Comparison of ENCODE assay signal across 9 cellular contexts in genomic region chr14:51573607-51574006, GRCh38.
"Had no signal": no experiment of that assay in that cellular context is flagged by ENCODE, and none has a peak within 500 bp of the region (broad histone marks: within the 10 kb centered on the region; RNA-seq: fewer than 3 reads in every experiment).

No MANE protein-coding gene starts in this region.

- H3K9me3 Mint-ChIP-seq: GM23338, H9, IgD-negative memory B cell had no signal

- H3K4me3 ChIP-seq: GM23338 had no signal

- H3K27ac ChIP-seq: KMS-11 had no signal

- H3K27ac Mint-ChIP-seq: GM23338, H9, IgD-negative memory B cell had no signal

- DNase-seq: H9, HCEC 1CT, KBM-7 had no signal

- FAIRE-seq: H1, H54, HTR-8/SVneo had no signal

- H2AFZ ChIP-seq: GM23338 had no signal

- H3K4me3 Mint-ChIP-seq: GM23338, H9, IgD-negative memory B cell had no signal

- ATAC-seq: GM23338 had no signal

- H3K4me2 ChIP-seq: GM23338, KMS-11 had no signal

- H3K36me3 Mint-ChIP-seq: IgD-negative memory B cell had no signal

- H3K9ac ChIP-seq: KMS-11 had no signal

- H3K4me1 Mint-ChIP-seq: IgD-negative memory B cell had no signal
